17 cellular contexts compared by ENCODE assay signal in genomic region chr16:85435298-85435697, GRCh38.
"Had no signal": no experiment of that assay in that cellular context is flagged by ENCODE, and none has a peak within 500 bp of the region (broad histone marks: within the 10 kb centered on the region; RNA-seq: fewer than 3 reads in every experiment).

No MANE protein-coding gene starts in this region.

- H3K4me1 ChIP-seq: parathyroid adenoma had no signal

- H3K9ac ChIP-seq: parathyroid adenoma had no signal

- H3K36me3 Mint-ChIP-seq: activated naive CD4-positive, alpha-beta T cell treated with anti-CD3 and anti-CD28 coated beads, Interleukin-2, amount 10 ng/mL, durations not matched to agents 7 days and 5 days; memory B cell; naive thymus-derived CD8-positive, alpha-beta T cell; stimulated activated naive B cell treated with anti-CD40 and anti-IgM and Interleukin-4, amounts not matched to agents 10 μg/mL and 1 μg/mL and 100 μg/mL, for 72 hours had no signal

- H3K4me3 Mint-ChIP-seq: activated CD4-positive, alpha-beta T cell treated with anti-CD3 and anti-CD28 coated beads, Interleukin-2, amount 10 ng/mL, durations not matched to agents 24 days and 14 days; activated CD8-positive, alpha-beta T cell treated with anti-CD3 and anti-CD28 coated beads, Interleukin-2, amount 10 ng/mL, durations not matched to agents 7 days and 5 days; activated naive CD4-positive, alpha-beta T cell treated with anti-CD3 and anti-CD28 coated beads, Interleukin-2, amount 10 ng/mL, durations not matched to agents 7 days and 5 days; activated naive CD8-positive, alpha-beta T cell treated with anti-CD3 and anti-CD28 coated beads, Interleukin-2, amount 50 U/mL, for 24 hours; activated T-cell treated with anti-CD3 and anti-CD28 coated beads, Interleukin-2, amount 50 U/mL, for 24 hours; central memory CD8-positive, alpha-beta T cell; memory B cell; naive thymus-derived CD8-positive, alpha-beta T cell; stimulated activated naive B cell treated with anti-CD40 and anti-IgM and Interleukin-4, amounts not matched to agents 10 μg/mL and 1 μg/mL and 100 μg/mL, for 72 hours had no signal

- H3K27me3 ChIP-seq: tibial artery had no signal

- H3K9me3 Mint-ChIP-seq: activated CD4-positive, alpha-beta T cell treated with anti-CD3 and anti-CD28 coated beads, Interleukin-2, amount 10 ng/mL, durations not matched to agents 24 days and 14 days; activated naive CD4-positive, alpha-beta T cell treated with anti-CD3 and anti-CD28 coated beads, Interleukin-2, amount 10 ng/mL, durations not matched to agents 7 days and 5 days; activated naive CD8-positive, alpha-beta T cell treated with anti-CD3 and anti-CD28 coated beads, Interleukin-2, amount 50 U/mL, for 24 hours; activated T-cell treated with anti-CD3 and anti-CD28 coated beads, Interleukin-2, amount 50 U/mL, for 24 hours; central memory CD8-positive, alpha-beta T cell; memory B cell; naive thymus-derived CD8-positive, alpha-beta T cell; stimulated activated naive B cell treated with anti-CD40 and anti-IgM and Interleukin-4, amounts not matched to agents 10 μg/mL and 1 μg/mL and 100 μg/mL, for 72 hours had no signal

- H2AFZ ChIP-seq: parathyroid adenoma had no signal

- H3K27ac Mint-ChIP-seq: activated CD4-positive, alpha-beta T cell treated with anti-CD3 and anti-CD28 coated beads, Interleukin-2, amount 10 ng/mL, durations not matched to agents 24 days and 14 days; activated CD8-positive, alpha-beta T cell treated with anti-CD3 and anti-CD28 coated beads, Interleukin-2, amount 10 ng/mL, durations not matched to agents 7 days and 5 days; activated naive CD4-positive, alpha-beta T cell treated with anti-CD3 and anti-CD28 coated beads, Interleukin-2, amount 10 ng/mL, durations not matched to agents 7 days and 5 days; activated naive CD8-positive, alpha-beta T cell treated with anti-CD3 and anti-CD28 coated beads, Interleukin-2, amount 50 U/mL, for 24 hours; activated T-cell treated with anti-CD3 and anti-CD28 coated beads, Interleukin-2, amount 50 U/mL, for 24 hours; memory B cell; stimulated activated naive B cell treated with anti-CD40 and anti-IgM and Interleukin-4, amounts not matched to agents 10 μg/mL and 1 μg/mL and 100 μg/mL, for 72 hours had no signal

- DNase-seq: activated CD4-positive, alpha-beta T cell treated with anti-CD3 and anti-CD28 coated beads, Interleukin-2, amount 10 ng/mL, durations not matched to agents 24 days and 14 days; activated CD8-positive, alpha-beta T cell treated with anti-CD3 and anti-CD28 coated beads, Interleukin-2, amount 10 ng/mL, durations not matched to agents 7 days and 5 days; activated effector memory CD4-positive, alpha-beta T cell treated with Interleukin-2 at 50 U/mL for 16 hours; activated naive CD4-positive, alpha-beta T cell treated with anti-CD3 and anti-CD28 coated beads, Interleukin-2, amount 10 ng/mL, durations not matched to agents 7 days and 5 days; activated naive CD8-positive, alpha-beta T cell treated with anti-CD3 and anti-CD28 coated beads, Interleukin-2, amount 50 U/mL, for 24 hours; activated T-cell treated with anti-CD3 and anti-CD28 coated beads, Interleukin-2, amount 50 U/mL, for 24 hours; aorta; head of caudate nucleus; naive thymus-derived CD8-positive, alpha-beta T cell; stimulated activated naive B cell treated with anti-CD40 and anti-IgM and Interleukin-4, amounts not matched to agents 10 μg/mL and 1 μg/mL and 100 μg/mL, for 72 hours; T-helper 1 cell; T-helper 9 cell; tibial artery had no signal

- H3K4me1 Mint-ChIP-seq: activated CD4-positive, alpha-beta T cell treated with anti-CD3 and anti-CD28 coated beads, Interleukin-2, amount 10 ng/mL, durations not matched to agents 24 days and 14 days; activated naive CD4-positive, alpha-beta T cell treated with anti-CD3 and anti-CD28 coated beads, Interleukin-2, amount 10 ng/mL, durations not matched to agents 7 days and 5 days; central memory CD8-positive, alpha-beta T cell; memory B cell had no signal

- H3K4me3 ChIP-seq: coronary artery, tibial artery had no signal

- ATAC-seq: activated CD8-positive, alpha-beta T cell treated with anti-CD3 and anti-CD28 coated beads, Interleukin-2, amount 10 ng/mL, durations not matched to agents 7 days and 5 days; activated naive CD8-positive, alpha-beta T cell treated with anti-CD3 and anti-CD28 coated beads, Interleukin-2, amount 50 U/mL, for 24 hours; naive thymus-derived CD8-positive, alpha-beta T cell; stimulated activated naive B cell treated with anti-CD40 and anti-IgM and Interleukin-4, amounts not matched to agents 10 μg/mL and 1 μg/mL and 100 μg/mL, for 72 hours had no signal

- H3K9me3 ChIP-seq: tibial artery had no signal

- H3K27me3 Mint-ChIP-seq: activated CD4-positive, alpha-beta T cell treated with anti-CD3 and anti-CD28 coated beads, Interleukin-2, amount 10 ng/mL, durations not matched to agents 24 days and 14 days; activated T-cell treated with anti-CD3 and anti-CD28 coated beads, Interleukin-2, amount 50 U/mL, for 24 hours; central memory CD8-positive, alpha-beta T cell; naive thymus-derived CD8-positive, alpha-beta T cell had no signal

- H3K27ac ChIP-seq: parathyroid adenoma had no signal
